In genomic region chr2:219650426-219651248, GRCh38 we compare ENCODE assay signal across 12 cellular contexts. TPM values are rescaled to one million over a fixed set of nuclear protein-coding genes. Genes with fewer than 3 reads are reported as not detected.
"Had no signal": no experiment of that assay in that cellular context is flagged by ENCODE, and none has a peak within 500 bp of the region (broad histone marks: within the 10 kb centered on the region; RNA-seq: fewer than 3 reads in every experiment).

No MANE protein-coding gene starts in this region.

- H3K27ac Mint-ChIP-seq: naive thymus-derived CD4-positive, alpha-beta T cell; stimulated activated effector memory CD8-positive, alpha-beta T cell treated with anti-CD3 and anti-CD28 coated beads, Interleukin-12 subunit alpha, Interleukin-12 subunit beta, amount 100 ng/mL, for 72 hours had no signal

- H3K4me1 Mint-ChIP-seq: naive thymus-derived CD4-positive, alpha-beta T cell; stimulated activated effector memory CD8-positive, alpha-beta T cell treated with anti-CD3 and anti-CD28 coated beads, Interleukin-12 subunit alpha, Interleukin-12 subunit beta, amount 100 ng/mL, for 72 hours had no signal

- H3K36me3 Mint-ChIP-seq: naive thymus-derived CD4-positive, alpha-beta T cell; stimulated activated effector memory CD8-positive, alpha-beta T cell treated with anti-CD3 and anti-CD28 coated beads, Interleukin-12 subunit alpha, Interleukin-12 subunit beta, amount 100 ng/mL, for 72 hours had no signal

- H3K4me1 ChIP-seq: breast epithelium, parathyroid adenoma had no signal

- DNase-seq: activated CD4-positive, alpha-beta T cell treated with anti-CD3 and anti-CD28 coated beads, Interleukin-2, amount 50 U/mL, for 4 hours; activated CD4-positive, CD25-positive, alpha-beta regulatory T cell treated with anti-CD3 and anti-CD28 coated beads, Interleukin-2, amount 50 U/mL, for 72 hours; activated naive CD4-positive, alpha-beta T cell treated with Interleukin-2 at 50 U/mL for 16 hours; activated T-cell treated with anti-CD3 and anti-CD28 coated beads for 4 hours; aorta; dorsolateral prefrontal cortex; islet precursor cell; naive thymus-derived CD4-positive, alpha-beta T cell; T1000 had no signal

- H3K27ac ChIP-seq: breast epithelium, dorsolateral prefrontal cortex, parathyroid adenoma had no signal

- H3K9me3 Mint-ChIP-seq: stimulated activated effector memory CD8-positive, alpha-beta T cell treated with anti-CD3 and anti-CD28 coated beads, Interleukin-12 subunit alpha, Interleukin-12 subunit beta, amount 100 ng/mL, for 72 hours had no signal

- H3K4me3 Mint-ChIP-seq: naive thymus-derived CD4-positive, alpha-beta T cell; stimulated activated effector memory CD8-positive, alpha-beta T cell treated with anti-CD3 and anti-CD28 coated beads, Interleukin-12 subunit alpha, Interleukin-12 subunit beta, amount 100 ng/mL, for 72 hours had no signal

- ATAC-seq: naive thymus-derived CD4-positive, alpha-beta T cell; stimulated activated effector memory CD8-positive, alpha-beta T cell treated with anti-CD3 and anti-CD28 coated beads, Interleukin-12 subunit alpha, Interleukin-12 subunit beta, amount 100 ng/mL, for 72 hours had no signal

RNA-seq across cellular contexts. Expression of gene SLC4A3, which starts 23.2 kb away (rescaled TPM):
- polyA plus RNA-seq: naive thymus-derived CD4-positive, alpha-beta T cell had no signal
